17 cellular contexts compared by ENCODE assay signal in genomic region chr1:46969014-46969619, GRCh38. TPM values are rescaled to one million over a fixed set of nuclear protein-coding genes. Genes with fewer than 3 reads are reported as not detected.
DNase-seq lines count a peak whose midpoint lies in the region; ATAC-seq and TF ChIP-seq lines count a peak whose summit lies in the region.
"Had no signal": no experiment of that assay in that cellular context is flagged by ENCODE, and none has a peak within 500 bp of the region (broad histone marks: within the 10 kb centered on the region; RNA-seq: fewer than 3 reads in every experiment).

No MANE protein-coding gene starts in this region.

- H3K4me2 ChIP-seq in PC-3 (ENCODE audit: low read length) (no peak overlapping the region), neural progenitor cell (no peak overlapping the region)
- H3K4me2 ChIP-seq: KMS-11 had no signal

- ATAC-seq in PC-3: no peak
- ATAC-seq: activated T-cell treated with anti-CD3 and anti-CD28 coated beads, Interleukin-2, amount 50 U/mL, for 72 hours; natural killer cell had no signal

- H2AFZ ChIP-seq in PC-3 (ENCODE audit: low read length) (no peak overlapping the region), neural progenitor cell (replicated peaks) (no peak overlapping the region)

- H3K36me3 ChIP-seq in PC-3 (ENCODE audit: low read depth, low read length) (no peaks in the 10 kb centered on the region), neural progenitor cell (no peaks in the 10 kb centered on the region)

- intact Hi-C loops in PC-3 (cut with micrococcal nuclease): no loop called here

- TF ChIP-seq CTCF in PC-3 (conservative IDR thresholded peaks at IDR 0.05; ENCODE audit: low read depth, low read length): peak; percentile 52
- peak; percentile 34 for TF ChIP-seq CTCF in endothelial cell (IDR thresholded peaks at IDR 0.05; ENCODE audit: unreplicated experiment)
- peak; percentile 46 for TF ChIP-seq CTCF in neural progenitor cell (IDR thresholded peaks at IDR 0.05)

- H3K9me3 ChIP-seq in PC-3 (ENCODE audit: low read length) (no peaks in the 10 kb centered on the region), neural progenitor cell (ENCODE audit: low read depth) (no peaks in the 10 kb centered on the region)

- H3K27me3 ChIP-seq in PC-3 (ENCODE audit: low read length): no peaks in the 10 kb centered on the region
- no peaks in the 10 kb centered on the region for H3K27me3 ChIP-seq in neural progenitor cell

- H3K4me1 ChIP-seq in PC-3 (ENCODE audit: insufficient read depth, low read length) (no peaks in the 10 kb centered on the region), neural progenitor cell (no peaks in the 10 kb centered on the region)

- POLR2A ChIA-PET in PC-3 (lab: Charles Lee; ENCODE audit: unreplicated experiment): no interaction called here

- H3K27me3 Mint-ChIP-seq in endothelial cell (ENCODE audit: unreplicated experiment): no peaks in the 10 kb centered on the region
- peaks cover 6% of the 10 kb centered on the region for H3K27me3 Mint-ChIP-seq in neural progenitor cell (ENCODE audit: insufficient read depth, low read depth)

- H3K4me1 Mint-ChIP-seq in endothelial cell (ENCODE audit: unreplicated experiment) (peaks cover 3% of the 10 kb centered on the region), neural progenitor cell (no peaks in the 10 kb centered on the region)
- H3K4me1 Mint-ChIP-seq: CD14-positive monocyte, natural killer cell had no signal

- no peak overlapping the region for H3K4me3 Mint-ChIP-seq in endothelial cell (ENCODE audit: unreplicated experiment)
- H3K4me3 Mint-ChIP-seq in neural progenitor cell: no peak overlapping the region
- H3K4me3 Mint-ChIP-seq: activated CD4-positive, alpha-beta memory T cell treated with anti-CD3 and anti-CD28 coated beads for 36 hours; activated T-cell treated with anti-CD3 and anti-CD28 coated beads, Interleukin-2, amount 50 U/mL, for 72 hours; CD14-positive monocyte; natural killer cell; stimulated activated naive CD8-positive, alpha-beta T cell treated with anti-CD3 and anti-CD28 coated beads, Interleukin-15, Interleukin-2, amounts not matched to agents 100 ng/mL and 50 ng/mL, for 24 hours had no signal

- H3K9me3 Mint-ChIP-seq in endothelial cell (ENCODE audit: unreplicated experiment) (no peaks in the 10 kb centered on the region), neural progenitor cell (peaks cover 2% of the 10 kb centered on the region)
- H3K9me3 Mint-ChIP-seq: activated CD4-positive, alpha-beta memory T cell treated with anti-CD3 and anti-CD28 coated beads for 36 hours; natural killer cell; stimulated activated naive CD8-positive, alpha-beta T cell treated with anti-CD3 and anti-CD28 coated beads, Interleukin-15, Interleukin-2, amounts not matched to agents 100 ng/mL and 50 ng/mL, for 24 hours had no signal

- H3K9me2 ChIP-seq in PC-3 (replicated peaks; ENCODE audit: low read length): no peaks in the 10 kb centered on the region

- H3K4me3 ChIP-seq in PC-3 (ENCODE audit: low read length) (no peak overlapping the region), neural progenitor cell (no peak overlapping the region)

- DNase-seq in DMS53 (lab: John Stamatoyannopoulos, UW) (peak; percentile 39), DMS53 treated with DMSO at 0.1 percent for 48 hours (lab: John Stamatoyannopoulos, UW; ENCODE audit: unreplicated experiment) (no peak), PC-3 (peak; percentile 14), endothelial cell (ENCODE audit: low spot score) (no peak), neural progenitor cell (ENCODE audit: low spot score) (no peak), COLO829 (ENCODE audit: low spot score) (no peak), DMS153 (lab: John Stamatoyannopoulos, UW) (no peak), DMS79 treated with DMSO at 0.1 percent for 48 hours (lab: John Stamatoyannopoulos, UW) (no peak)
- DNase-seq: activated CD4-positive, alpha-beta memory T cell treated with anti-CD3 and anti-CD28 coated beads for 36 hours; activated T-cell treated with anti-CD3 and anti-CD28 coated beads, Interleukin-2, amount 50 U/mL, for 72 hours; effector CD4-positive, alpha-beta T cell; natural killer cell; NCI-H1436 had no signal

- no TSS peak for BruUV-seq in PC-3 (replicated peaks; lab: Mats Ljungman, UMichigan)

- H3K27ac Mint-ChIP-seq in endothelial cell (ENCODE audit: unreplicated experiment): no peak overlapping the region
- H3K27ac Mint-ChIP-seq in neural progenitor cell: no peak overlapping the region
- H3K27ac Mint-ChIP-seq: activated CD4-positive, alpha-beta memory T cell treated with anti-CD3 and anti-CD28 coated beads for 36 hours; activated T-cell treated with anti-CD3 and anti-CD28 coated beads, Interleukin-2, amount 50 U/mL, for 72 hours; CD14-positive monocyte; natural killer cell; stimulated activated naive CD8-positive, alpha-beta T cell treated with anti-CD3 and anti-CD28 coated beads, Interleukin-15, Interleukin-2, amounts not matched to agents 100 ng/mL and 50 ng/mL, for 24 hours had no signal

- H4K20me1 ChIP-seq in PC-3 (ENCODE audit: low read length) (no peaks in the 10 kb centered on the region), neural progenitor cell (ENCODE audit: low read depth) (no peaks in the 10 kb centered on the region)

- H3K27ac ChIP-seq in PC-3 (ENCODE audit: low read length) (no peak overlapping the region), neural progenitor cell (no peak overlapping the region)
- H3K27ac ChIP-seq: KMS-11 had no signal

- H3K79me2 ChIP-seq in PC-3 (ENCODE audit: low read length) (no peaks in the 10 kb centered on the region), neural progenitor cell (ENCODE audit: low read depth) (no peaks in the 10 kb centered on the region)

- CTCF ChIA-PET in PC-3 (lab: Charles Lee): no interaction called here

- no peak overlapping the region for H3K9ac ChIP-seq in PC-3 (ENCODE audit: low read length)
- H3K9ac ChIP-seq in neural progenitor cell: no peak overlapping the region
- H3K9ac ChIP-seq: KMS-11 had no signal

- H3K36me3 Mint-ChIP-seq in endothelial cell (ENCODE audit: low read depth, unreplicated experiment): peaks cover 4% of the 10 kb centered on the region
- no peaks in the 10 kb centered on the region for H3K36me3 Mint-ChIP-seq in neural progenitor cell
- H3K36me3 Mint-ChIP-seq: activated CD4-positive, alpha-beta memory T cell treated with anti-CD3 and anti-CD28 coated beads for 36 hours; CD14-positive monocyte; natural killer cell had no signal

- no peaks in the 10 kb centered on the region for H3F3A ChIP-seq in PC-3 (ENCODE audit: low read length, unreplicated experiment)
- H3F3A ChIP-seq in neural progenitor cell (ENCODE audit: low read depth): no peaks in the 10 kb centered on the region

RNA-seq across cellular contexts. Expression of gene CYP4A11, which starts 27.8 kb away (rescaled TPM):
- total RNA-seq in PC-3 (2014; rRNA removed): not detected in 2 replicates
- not detected for total RNA-seq in endothelial cell (ENCODE audit: unreplicated experiment)
- not detected in 2 replicates for total RNA-seq in neural progenitor cell (ENCODE audit: low replicate concordance)
- total RNA-seq: A172; activated CD4-positive, alpha-beta memory T cell treated with anti-CD3 and anti-CD28 coated beads for 36 hours; activated T-cell treated with anti-CD3 and anti-CD28 coated beads, Interleukin-2, amount 50 U/mL, for 72 hours; natural killer cell had no signal

RNA-seq across cellular contexts. Expression of gene CYP4X1, which starts 54.4 kb away (rescaled TPM):
- 0.52 and 1.0 TPM in 2 replicates for total RNA-seq in PC-3 (2014; rRNA removed)
- total RNA-seq in endothelial cell (ENCODE audit: unreplicated experiment): 0.23 TPM
- 0.17 and 0.19 TPM in 2 replicates for total RNA-seq in neural progenitor cell (ENCODE audit: low replicate concordance)
- total RNA-seq: activated CD4-positive, alpha-beta memory T cell treated with anti-CD3 and anti-CD28 coated beads for 36 hours; activated T-cell treated with anti-CD3 and anti-CD28 coated beads, Interleukin-2, amount 50 U/mL, for 72 hours; natural killer cell had no signal

Comparison
In these comparisons a context has a peak if more than half of its experiments do, and no peak if none do; other contexts are left out.
1. DNase-seq: peak in DMS53 (single experiment) and PC-3 (single experiment); none in DMS53 treated with DMSO at 0.1 percent for 48 hours (single experiment), endothelial cell (single experiment), neural progenitor cell (single experiment), COLO829 (single experiment), DMS153 (single experiment) and DMS79 treated with DMSO at 0.1 percent for 48 hours (single experiment).
2. Peak in every context shown above with its lines, with median percentiles within 50 percentile points of each other: CTCF ChIP-seq.